Comparison of ENCODE assay signal across 14 cellular contexts in the genomic region with DNA sequence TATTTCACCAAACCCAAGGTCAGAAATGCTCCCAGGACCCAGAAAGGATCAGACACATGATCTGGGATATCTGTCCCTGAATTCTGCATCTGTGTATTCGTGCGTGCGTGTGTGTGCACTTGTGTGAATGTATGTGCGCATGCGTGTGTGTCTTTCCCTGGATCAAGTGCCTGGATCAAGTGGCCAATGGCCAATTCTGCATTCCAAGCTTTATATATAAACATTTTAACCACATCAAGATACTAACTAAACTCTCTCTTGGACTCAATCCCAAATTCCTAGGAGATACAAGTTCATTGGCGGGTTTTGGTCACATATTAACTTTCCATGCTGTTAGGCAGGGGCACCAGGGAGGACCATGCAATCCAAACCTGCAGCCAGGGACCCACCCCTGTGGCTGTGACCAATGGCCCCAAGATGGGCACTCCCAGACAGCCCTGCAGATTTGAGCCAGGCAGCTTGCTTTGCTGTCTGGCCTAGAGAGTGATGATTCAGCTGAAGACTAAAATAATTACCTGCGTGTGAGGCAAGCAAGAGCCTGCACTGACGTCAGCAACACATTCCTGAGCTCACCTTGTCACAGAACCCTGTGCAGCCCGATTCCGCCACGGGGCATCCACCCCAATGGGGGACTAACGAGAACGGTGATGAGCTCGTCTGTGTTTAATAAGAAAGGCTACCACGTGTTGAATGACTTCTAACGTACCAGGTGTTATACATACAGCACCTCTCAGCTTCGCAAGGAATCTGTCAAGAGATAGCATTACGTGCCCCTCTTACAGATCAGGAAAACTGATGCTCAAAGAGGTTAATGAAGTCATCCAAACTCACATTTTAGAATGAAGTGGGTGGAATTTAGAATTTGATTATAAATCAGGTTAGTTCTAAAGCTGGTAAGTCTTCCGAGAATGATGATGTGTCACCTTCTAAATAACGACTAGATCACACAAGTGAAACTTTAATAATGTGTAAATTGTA. TPM values are rescaled to one million over a fixed set of nuclear protein-coding genes. Genes with fewer than 3 reads are reported as not detected.
DNase-seq lines count a peak whose midpoint lies in the region; ATAC-seq and TF ChIP-seq lines count a peak whose summit lies in the region.
"Had no signal": no experiment of that assay in that cellular context is flagged by ENCODE, and none has a peak within 500 bp of the region (broad histone marks: within the 10 kb centered on the region; RNA-seq: fewer than 3 reads in every experiment).

No MANE protein-coding gene starts in this region.

- POLR2A ChIA-PET in activated CD8-positive, alpha-beta T cell treated with anti-CD3 and anti-CD28 coated beads, Interleukin-2, amount 10 ng/mL, durations not matched to agents 7 days and 5 days (lab: Charles Lee) = no interaction called here

- WGBS in sigmoid colon, 2 donors = 25 to 64% methylated on average over 20 of the region's 20 CpGs

- CTCF ChIA-PET in activated CD8-positive, alpha-beta T cell treated with anti-CD3 and anti-CD28 coated beads, Interleukin-2, amount 10 ng/mL, durations not matched to agents 7 days and 5 days (lab: Charles Lee) = no interaction called here

- H3K4me1 ChIP-seq in sigmoid colon (peaks cover 0 to 59% (median 55%) of the 10 kb centered on the region in 4 donors), gastrocnemius medialis (peaks cover 20 to 23% of the 10 kb centered on the region in 2 donors)

- in situ Hi-C loops in gastrocnemius medialis (cut with MboI; ENCODE audit: low sequenced_read_pairs in 4 of 4) = no loop called here

- H3K27ac Mint-ChIP-seq in activated CD8-positive, alpha-beta T cell treated with anti-CD3 and anti-CD28 coated beads, Interleukin-2, amount 10 ng/mL, durations not matched to agents 7 days and 5 days = no peak overlapping the region
- H3K27ac Mint-ChIP-seq: dendritic cell treated with granulocyte-macrophage colony-stimulating factor and Interleukin-4, amounts not matched to agents 40 ng/mL and 50 ng/mL, for 4 days had no signal

- H3K27ac ChIP-seq in sigmoid colon (peak overlapping the region in 3 of 4 donors; percentile 24 to 57 (median 36)), gastrocnemius medialis (no peak overlapping the region)

- ATAC-seq in gastrocnemius medialis (no peak), HG03565 (IDR thresholded peaks at IDR 0.05; ENCODE audit: unreplicated experiment) (no peak)
- no peak for ATAC-seq in activated CD8-positive, alpha-beta T cell treated with anti-CD3 and anti-CD28 coated beads, Interleukin-2, amount 10 ng/mL, durations not matched to agents 7 days and 5 days

- no peaks in the 10 kb centered on the region for H3K36me3 Mint-ChIP-seq in activated CD8-positive, alpha-beta T cell treated with anti-CD3 and anti-CD28 coated beads, Interleukin-2, amount 10 ng/mL, durations not matched to agents 7 days and 5 days (ENCODE audit: low read depth)

- H3K9me3 ChIP-seq in sigmoid colon (no peaks in the 10 kb centered on the region), gastrocnemius medialis (no peaks in the 10 kb centered on the region)

- intact Hi-C loops in sigmoid colon (cut with DNase I) = no loop called here
- intact Hi-C loops in gastrocnemius medialis (cut with DNase I; ENCODE audit: low total_unique reads) = no loop called here

- TF ChIP-seq EP300 in sigmoid colon (IDR thresholded peaks at IDR 0.05) = no peak

- H3K4me3 ChIP-seq in sigmoid colon = no peak overlapping the region
- H3K4me3 ChIP-seq in gastrocnemius medialis = no peak overlapping the region

- H3K36me3 ChIP-seq in sigmoid colon (no peaks in the 10 kb centered on the region), gastrocnemius medialis (no peaks in the 10 kb centered on the region)

- H3K9me3 Mint-ChIP-seq in activated CD8-positive, alpha-beta T cell treated with anti-CD3 and anti-CD28 coated beads, Interleukin-2, amount 10 ng/mL, durations not matched to agents 7 days and 5 days (ENCODE audit: insufficient read depth) = no peaks in the 10 kb centered on the region
- H3K9me3 Mint-ChIP-seq: dendritic cell treated with granulocyte-macrophage colony-stimulating factor and Interleukin-4, amounts not matched to agents 40 ng/mL and 50 ng/mL, for 4 days; H9 had no signal

- H3K27me3 ChIP-seq in sigmoid colon = no peaks in the 10 kb centered on the region
- H3K27me3 ChIP-seq in gastrocnemius medialis = no peaks in the 10 kb centered on the region

- TF ChIP-seq POLR2A in sigmoid colon (IDR thresholded peaks at IDR 0.05) (no peak), gastrocnemius medialis (IDR thresholded peaks at IDR 0.05) (no peak)

- H3K4me3 Mint-ChIP-seq in activated CD8-positive, alpha-beta T cell treated with anti-CD3 and anti-CD28 coated beads, Interleukin-2, amount 10 ng/mL, durations not matched to agents 7 days and 5 days = no peak overlapping the region
- H3K4me3 Mint-ChIP-seq: dendritic cell treated with granulocyte-macrophage colony-stimulating factor and Interleukin-4, amounts not matched to agents 40 ng/mL and 50 ng/mL, for 4 days; H9 had no signal

- no peaks in the 10 kb centered on the region for H3K4me1 Mint-ChIP-seq in activated CD8-positive, alpha-beta T cell treated with anti-CD3 and anti-CD28 coated beads, Interleukin-2, amount 10 ng/mL, durations not matched to agents 7 days and 5 days (ENCODE audit: low read depth)

- no peaks in the 10 kb centered on the region for H3K27me3 Mint-ChIP-seq in activated CD8-positive, alpha-beta T cell treated with anti-CD3 and anti-CD28 coated beads, Interleukin-2, amount 10 ng/mL, durations not matched to agents 7 days and 5 days (ENCODE audit: low read depth)
- H3K27me3 Mint-ChIP-seq: dendritic cell treated with granulocyte-macrophage colony-stimulating factor and Interleukin-4, amounts not matched to agents 40 ng/mL and 50 ng/mL, for 4 days had no signal

- DNase-seq in HK-2 (ENCODE audit: unreplicated experiment) (peak; percentile 86), astrocyte of the hippocampus (ENCODE audit: low read depth, low spot score) (peak; percentile 69), hepatic stellate cell (ENCODE audit: low spot score) (peak; percentile 82), sigmoid colon (no peak), gastrocnemius medialis (no peak), NCI-H2196 (lab: John Stamatoyannopoulos, UW; ENCODE audit: unreplicated experiment) (no peak)
- no peak for DNase-seq in activated CD8-positive, alpha-beta T cell treated with anti-CD3 and anti-CD28 coated beads, Interleukin-2, amount 10 ng/mL, durations not matched to agents 7 days and 5 days
- DNase-seq: DMS53; H9; NCI-H446; stimulated activated CD4-positive, alpha-beta T cell treated with anti-CD3 and anti-CD28 coated beads, Interleukin-12 subunit alpha, Interleukin-12 subunit beta, amount 100 ng/mL, for 4 hours; stimulated activated naive CD4-positive, alpha-beta T cell had no signal

- no peak for TF ChIP-seq CTCF in sigmoid colon (IDR thresholded peaks at IDR 0.05)
- TF ChIP-seq CTCF in gastrocnemius medialis (IDR thresholded peaks at IDR 0.05 in 4 of 5, conservative IDR thresholded peaks at IDR 0.05 in 1 of 5) = no peak

RNA-seq across cellular contexts. Expression of gene ROCK2, which starts 45.4 kb away (rescaled TPM):
- 10 to 100 TPM; 43.5 to 74.8 (median 48.3) TPM for total RNA-seq in sigmoid colon
- 10 to 100 TPM; 15.2 to 21.3 (median 16.8) TPM for polyA plus RNA-seq in sigmoid colon
- 10 to 100 TPM; 42.0 to 85.4 (median 70.7) TPM for total RNA-seq in gastrocnemius medialis
- 10 to 100 TPM; 14.0 to 14.6 TPM for total RNA-seq in activated CD8-positive, alpha-beta T cell treated with anti-CD3 and anti-CD28 coated beads, Interleukin-2, amount 10 ng/mL, durations not matched to agents 7 days and 5 days

Comparison
In these comparisons a context has a peak if more than half of its experiments do, and no peak if none do; other contexts are left out.
1. DNase-seq: peak in HK-2 (single experiment), astrocyte of the hippocampus (single experiment) and hepatic stellate cell (single experiment); none in sigmoid colon (single experiment), gastrocnemius medialis (0 of 2), activated CD8-positive, alpha-beta T cell treated with anti-CD3 and anti-CD28 coated beads, Interleukin-2, amount 10 ng/mL, durations not matched to agents 7 days and 5 days (single experiment) and NCI-H2196 (single experiment).
2. H3K27ac ChIP-seq: peak in sigmoid colon (3 of 4); none in gastrocnemius medialis (0 of 4).